In the genomic region with DNA sequence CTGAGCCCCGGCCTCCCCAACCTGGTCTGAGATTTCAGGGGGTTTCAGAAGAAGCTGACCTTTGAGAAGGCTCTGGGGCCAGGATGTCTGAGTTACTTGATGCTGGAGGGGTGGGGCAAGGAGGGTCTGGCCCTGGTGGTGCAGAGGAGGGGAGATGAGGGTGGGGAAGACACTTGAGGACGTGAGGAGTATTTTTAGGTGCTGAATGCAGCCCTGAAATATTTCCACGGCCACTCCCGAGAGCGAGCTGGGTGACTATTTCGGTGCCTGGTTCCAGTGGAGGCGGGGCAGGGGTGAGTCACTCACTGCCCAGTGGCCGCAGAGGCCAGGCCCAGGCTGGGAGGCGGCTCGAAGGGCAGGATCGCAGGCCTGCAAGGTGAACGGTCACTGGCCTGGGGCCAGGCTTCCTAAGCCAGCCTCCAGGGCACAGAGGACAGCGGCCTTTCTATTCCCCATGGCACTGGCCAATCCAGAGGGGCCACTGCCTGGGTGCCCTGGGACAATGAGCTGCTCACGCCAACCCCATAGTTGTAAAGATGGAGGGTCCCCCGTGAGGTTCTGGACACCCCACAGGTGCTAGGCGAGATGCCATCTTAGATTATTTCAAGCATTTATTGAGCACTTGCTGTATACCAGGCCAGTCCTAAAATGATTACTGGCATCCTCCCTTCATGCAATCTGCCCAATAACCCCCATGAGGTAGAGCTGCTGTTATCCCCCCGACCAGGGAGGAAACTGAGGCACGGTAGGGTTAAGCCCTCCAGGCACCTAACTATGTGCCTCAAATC, we compare ENCODE assay signal across 1 cellular context.
TF ChIP-seq lines count a peak whose summit lies in the region.

No MANE protein-coding gene starts in this region.

TF ChIP-seq in A549, 52 proteins besides CTCF, POLR2A, EP300 and RAD21:
- TF ChIP-seq, protein P1, sequence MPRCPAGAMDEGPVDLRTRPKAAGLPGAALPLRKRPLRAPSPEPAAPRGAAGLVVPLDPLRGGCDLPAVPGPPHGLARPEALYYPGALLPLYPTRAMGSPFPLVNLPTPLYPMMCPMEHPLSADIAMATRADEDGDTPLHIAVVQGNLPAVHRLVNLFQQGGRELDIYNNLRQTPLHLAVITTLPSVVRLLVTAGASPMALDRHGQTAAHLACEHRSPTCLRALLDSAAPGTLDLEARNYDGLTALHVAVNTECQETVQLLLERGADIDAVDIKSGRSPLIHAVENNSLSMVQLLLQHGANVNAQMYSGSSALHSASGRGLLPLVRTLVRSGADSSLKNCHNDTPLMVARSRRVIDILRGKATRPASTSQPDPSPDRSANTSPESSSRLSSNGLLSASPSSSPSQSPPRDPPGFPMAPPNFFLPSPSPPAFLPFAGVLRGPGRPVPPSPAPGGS (IDR thresholded peaks at IDR 0.05), result no peak
- TF ChIP-seq FOSL2 (IDR thresholded peaks at IDR 0.05), result peak; percentile 45; the same call in 1 of the 2 replicates
- TF ChIP-seq FOSL2 (CRISPR knock-in tag; IDR thresholded peaks at IDR 0.05), result peak; percentile 97
- TF ChIP-seq JUN (IDR thresholded peaks at IDR 0.05), result 0 out of 5 replicates have a peak, but pooled peaks of 1 of the 2 experiments have one; percentile 37
- TF ChIP-seq, protein P2, sequence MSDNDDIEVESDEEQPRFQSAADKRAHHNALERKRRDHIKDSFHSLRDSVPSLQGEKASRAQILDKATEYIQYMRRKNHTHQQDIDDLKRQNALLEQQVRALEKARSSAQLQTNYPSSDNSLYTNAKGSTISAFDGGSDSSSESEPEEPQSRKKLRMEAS (IDR thresholded peaks at IDR 0.05), result peak; percentile 34; the same call in 1 of the 2 replicates
- TF ChIP-seq GATA3 (IDR thresholded peaks at IDR 0.05; ENCODE audit: borderline replicate concordance), result peak; percentile 35; the same call in 1 of the 2 replicates
- TF ChIP-seq SMC3 (IDR thresholded peaks at IDR 0.05), result no peak
- TF ChIP-seq, protein P3, sequence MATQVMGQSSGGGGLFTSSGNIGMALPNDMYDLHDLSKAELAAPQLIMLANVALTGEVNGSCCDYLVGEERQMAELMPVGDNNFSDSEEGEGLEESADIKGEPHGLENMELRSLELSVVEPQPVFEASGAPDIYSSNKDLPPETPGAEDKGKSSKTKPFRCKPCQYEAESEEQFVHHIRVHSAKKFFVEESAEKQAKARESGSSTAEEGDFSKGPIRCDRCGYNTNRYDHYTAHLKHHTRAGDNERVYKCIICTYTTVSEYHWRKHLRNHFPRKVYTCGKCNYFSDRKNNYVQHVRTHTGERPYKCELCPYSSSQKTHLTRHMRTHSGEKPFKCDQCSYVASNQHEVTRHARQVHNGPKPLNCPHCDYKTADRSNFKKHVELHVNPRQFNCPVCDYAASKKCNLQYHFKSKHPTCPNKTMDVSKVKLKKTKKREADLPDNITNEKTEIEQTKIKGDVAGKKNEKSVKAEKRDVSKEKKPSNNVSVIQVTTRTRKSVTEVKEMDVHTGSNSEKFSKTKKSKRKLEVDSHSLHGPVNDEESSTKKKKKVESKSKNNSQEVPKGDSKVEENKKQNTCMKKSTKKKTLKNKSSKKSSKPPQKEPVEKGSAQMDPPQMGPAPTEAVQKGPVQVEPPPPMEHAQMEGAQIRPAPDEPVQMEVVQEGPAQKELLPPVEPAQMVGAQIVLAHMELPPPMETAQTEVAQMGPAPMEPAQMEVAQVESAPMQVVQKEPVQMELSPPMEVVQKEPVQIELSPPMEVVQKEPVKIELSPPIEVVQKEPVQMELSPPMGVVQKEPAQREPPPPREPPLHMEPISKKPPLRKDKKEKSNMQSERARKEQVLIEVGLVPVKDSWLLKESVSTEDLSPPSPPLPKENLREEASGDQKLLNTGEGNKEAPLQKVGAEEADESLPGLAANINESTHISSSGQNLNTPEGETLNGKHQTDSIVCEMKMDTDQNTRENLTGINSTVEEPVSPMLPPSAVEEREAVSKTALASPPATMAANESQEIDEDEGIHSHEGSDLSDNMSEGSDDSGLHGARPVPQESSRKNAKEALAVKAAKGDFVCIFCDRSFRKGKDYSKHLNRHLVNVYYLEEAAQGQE (IDR thresholded peaks at IDR 0.05), result no peak
- no peak for TF ChIP-seq CBX2 (IDR thresholded peaks at IDR 0.05; ENCODE audit: borderline replicate concordance, low read depth)
